24 cellular contexts compared by ENCODE assay signal in the genomic region with DNA sequence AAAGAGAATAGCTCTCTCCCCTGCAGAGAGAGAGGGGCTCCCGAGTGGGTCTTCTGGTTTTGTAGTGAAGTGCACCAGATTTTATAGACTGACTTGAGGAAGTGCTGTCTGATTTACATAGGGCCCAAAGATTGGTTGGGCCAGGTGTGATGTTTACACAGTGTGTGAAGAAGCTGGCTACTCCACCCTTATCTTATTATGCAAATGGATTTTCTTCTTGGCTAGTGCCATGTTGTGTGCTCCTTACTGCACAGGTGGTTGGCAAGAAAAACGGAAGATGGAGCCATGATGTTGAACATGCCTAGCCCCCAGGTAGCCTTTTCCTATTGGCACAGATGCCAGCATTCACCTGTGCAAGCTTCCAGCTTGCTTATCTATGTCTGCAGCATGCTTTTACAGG.
"Had no signal": no experiment of that assay in that cellular context is flagged by ENCODE, and none has a peak within 500 bp of the region (broad histone marks: within the 10 kb centered on the region; RNA-seq: fewer than 3 reads in every experiment).

No MANE protein-coding gene starts in this region.

- DNase-seq: colonic mucosa; cortex of kidney; dermis blood vessel endothelial cell; dorsolateral prefrontal cortex; effector CD4-positive, alpha-beta T cell; effector CD8-positive, alpha-beta T cell; effector memory CD4-positive, alpha-beta T cell; effector memory CD8-positive, alpha-beta T cell; erythroblast; esophagus squamous epithelium; foreskin fibroblast; foreskin keratinocyte; foreskin melanocyte; gastrocnemius medialis; glutamatergic neuron; head of caudate nucleus; heart left ventricle; heart right ventricle had no signal

- H3K27ac ChIP-seq: colonic mucosa, coronary artery, dorsolateral prefrontal cortex, epithelial cell of prostate, esophagus muscularis mucosa, esophagus squamous epithelium, foreskin keratinocyte, gastrocnemius medialis, gastroesophageal sphincter, heart left ventricle, heart right ventricle had no signal

- H3K36me3 ChIP-seq: colonic mucosa, esophagus muscularis mucosa, esophagus squamous epithelium, gastrocnemius medialis, gastroesophageal sphincter, heart left ventricle, heart right ventricle had no signal

- ATAC-seq: effector memory CD8-positive, alpha-beta T cell; esophagus mucosa; foreskin keratinocyte; gastrocnemius medialis; gastroesophageal sphincter; heart left ventricle; heart right ventricle had no signal

- H3K4me1 ChIP-seq: colonic mucosa, esophagus muscularis mucosa, esophagus squamous epithelium, foreskin keratinocyte, gastroesophageal sphincter had no signal

- H3K4me3 Mint-ChIP-seq: dendritic cell treated with granulocyte-macrophage colony-stimulating factor and Interleukin-4, amounts not matched to agents 40 ng/mL and 50 ng/mL, for 4 days; effector memory CD8-positive, alpha-beta T cell had no signal

- H3K27me3 Mint-ChIP-seq: effector memory CD8-positive, alpha-beta T cell had no signal

- H3K27me3 ChIP-seq: colonic mucosa, dorsolateral prefrontal cortex, esophagus muscularis mucosa, esophagus squamous epithelium, gastrocnemius medialis, gastroesophageal sphincter, heart left ventricle, heart right ventricle had no signal

- H3K9me3 ChIP-seq: colonic mucosa, esophagus muscularis mucosa, esophagus squamous epithelium, gastrocnemius medialis had no signal

- H3K27ac Mint-ChIP-seq: dendritic cell treated with granulocyte-macrophage colony-stimulating factor and Interleukin-4, amounts not matched to agents 40 ng/mL and 50 ng/mL, for 4 days; effector memory CD8-positive, alpha-beta T cell had no signal

- H3K4me3 ChIP-seq: colonic mucosa, coronary artery, dorsolateral prefrontal cortex, esophagus muscularis mucosa, esophagus squamous epithelium, gastrocnemius medialis, gastroesophageal sphincter, heart left ventricle, heart right ventricle had no signal
